ENCODE assay signal across 9 cellular contexts in the genomic region with DNA sequence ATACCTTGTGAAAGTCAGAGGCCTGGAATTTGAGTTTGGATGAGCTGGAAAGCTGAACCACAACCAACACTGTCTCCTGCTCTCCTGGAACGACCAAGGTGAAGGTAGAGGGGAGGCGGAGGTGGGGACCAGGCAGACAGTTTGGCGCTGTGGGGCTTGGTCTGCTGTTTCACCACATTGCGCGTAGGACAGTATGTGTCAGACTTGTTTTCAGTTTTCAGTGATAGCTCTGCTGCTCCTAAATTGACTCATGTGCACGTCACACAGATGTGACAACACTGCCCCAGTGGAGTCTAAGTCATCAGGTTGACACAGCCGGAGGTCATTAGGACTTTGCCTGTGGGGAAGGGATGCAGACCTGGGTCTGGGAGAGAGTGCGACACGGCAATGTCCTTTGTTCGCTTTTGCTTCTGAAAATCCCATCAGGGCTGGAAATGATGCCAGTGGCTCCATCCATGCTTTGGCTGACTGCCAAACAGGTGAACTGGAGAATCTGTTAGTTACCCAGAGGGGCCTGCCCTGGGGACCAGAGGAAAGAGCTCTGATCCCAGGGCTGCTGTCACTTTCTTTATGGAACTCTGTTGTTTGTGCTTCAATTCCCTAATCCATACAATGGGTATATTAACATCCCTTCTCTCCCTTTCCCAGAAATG.
DNase-seq lines count a peak whose midpoint lies in the region; ATAC-seq, FAIRE-seq and TF ChIP-seq lines count a peak whose summit lies in the region.
"Had no signal": no experiment of that assay in that cellular context is flagged by ENCODE, and none has a peak within 500 bp of the region (broad histone marks: within the 10 kb centered on the region; RNA-seq: fewer than 3 reads in every experiment).

No MANE protein-coding gene starts in this region.

- 90% methylated on average over 10 of the region's 10 CpGs; no CpG with 5 or more reads in 1 of the 2 experiments for WGBS in H1 (ENCODE audit: extremely low coverage in 1 of 2, insufficient coverage in 1 of 2, insufficient read length in 1 of 2, insufficient replicate concordance in 2 of 2, low coverage in 1 of 2, low lambda C conversion rate in 2 of 2, missing lambda C conversion rate in 1 of 2), 2 experiments

- no peak overlapping the region for H2BK5ac ChIP-seq in H1 (ENCODE audit: low read depth, low read length)

- H3K4me2 ChIP-seq in H1 (ENCODE audit: insufficient read depth in 1 of 2, low read depth in 2 of 2, low read length in 2 of 2), result no peak overlapping the region

- H4K8ac ChIP-seq in H1 (ENCODE audit: extremely low read depth, insufficient read depth, low read length), result no peak overlapping the region

- H3K27ac ChIP-seq in H1 (ENCODE audit: low read depth, low read length), result no peak overlapping the region
- H3K27ac ChIP-seq: thoracic aorta had no signal

- no peak overlapping the region for H2AFZ ChIP-seq in H1 (ENCODE audit: low read length)

- H3K23me2 ChIP-seq in H1 (ENCODE audit: low read depth, low read length), result no peaks in the 10 kb centered on the region

- H2BK12ac ChIP-seq in H1 (ENCODE audit: low read depth, low read length), result 0 out of 2 replicates have a peak overlapping the region, but pooled peaks have one; percentile 39

- H3K4me3 ChIP-seq in H1 (ENCODE audit: extremely low read depth in 1 of 4, insufficient read depth in 2 of 4, low read depth in 3 of 4, low read length in 4 of 4), result no peak overlapping the region
- H3K4me3 ChIP-seq: thoracic aorta had no signal

- CTCF ChIA-PET in H1 (lab: Charles Lee; ENCODE audit: partially characterized antibody), result interaction anchor here (0.8 to 5.7 kb wide), 5 partner anchors 12 to 1033 kb away, joined by 3 to 39 read pairs (median 5); no protein-coding TSS in a partner anchor

- H2AK5ac ChIP-seq in H1 (ENCODE audit: low read depth, low read length), result 0 out of 2 replicates have a peak overlapping the region, but pooled peaks have one; percentile 0

- ATAC-seq in HG02798 (IDR thresholded peaks at IDR 0.05; ENCODE audit: poor library complexity, unreplicated experiment) (peak; percentile 84), T-helper 17 cell (peak; percentile 40), GM19467 (IDR thresholded peaks at IDR 0.05; ENCODE audit: unreplicated experiment) (no peak), GM18907 (IDR thresholded peaks at IDR 0.05; ENCODE audit: unreplicated experiment) (no peak), HG03196 (IDR thresholded peaks at IDR 0.05; ENCODE audit: unreplicated experiment) (no peak)

- H3K23ac ChIP-seq in H1 (ENCODE audit: insufficient read length), result no peak overlapping the region

- H3K27me3 Mint-ChIP-seq in T-helper 17 cell, result peaks cover 13% of the 10 kb centered on the region

- H2BK120ac ChIP-seq in H1 (replicated peaks; ENCODE audit: low read depth, low read length), result no peak overlapping the region

- no peak for TF ChIP-seq RAD21 in H1 (IDR thresholded peaks at IDR 0.05 in 1 of 2, conservative IDR thresholded peaks at IDR 0.05 in 1 of 2; ENCODE audit: low read depth in 2 of 2, low read length in 2 of 2)

- no peaks in the 10 kb centered on the region for H3K79me2 ChIP-seq in H1 (ENCODE audit: control insufficient read depth in 1 of 2, insufficient read depth in 2 of 2, low read length in 2 of 2)

- H3K27me3 ChIP-seq in H1 (replicated peaks in 1 of 4; ENCODE audit: control insufficient read depth in 3 of 4, extremely low read depth in 1 of 4, insufficient read depth in 3 of 4, low read length in 3 of 4), result no peaks in the 10 kb centered on the region

- no peak overlapping the region for H3K56ac ChIP-seq in H1 (replicated peaks; ENCODE audit: insufficient read length, low read depth, low read length)

- peak; percentile 31 for DNase-seq in AG20443 (ENCODE audit: low spot score)
- DNase-seq in T-helper 17 cell, result no peak
- no peak for DNase-seq in H1 (ENCODE audit: low read depth in 1 of 2, low spot score in 2 of 2)
- no peak for DNase-seq in EL

- H3K4me1 Mint-ChIP-seq in T-helper 17 cell, result peaks cover 2% of the 10 kb centered on the region

- no peak for TF ChIP-seq POLR2A in H1 (IDR thresholded peaks at IDR 0.05; ENCODE audit: control extremely low read depth in 1 of 2, low read depth in 2 of 2, low read length in 2 of 2)

- H3K4me1 ChIP-seq in H1 (replicated peaks in 1 of 4; ENCODE audit: control insufficient read depth in 3 of 4, insufficient read depth in 4 of 4, low read length in 3 of 4), result no peaks in the 10 kb centered on the region

- H3K4ac ChIP-seq in H1 (replicated peaks; ENCODE audit: insufficient read length, low read depth, low read length), result no peak overlapping the region

- no peak overlapping the region for H4K5ac ChIP-seq in H1 (ENCODE audit: insufficient read length, low read depth, low read length)

- H3K27ac Mint-ChIP-seq in T-helper 17 cell, result no peak overlapping the region

- H3K9ac ChIP-seq in H1 (replicated peaks in 1 of 4; ENCODE audit: extremely low read depth in 1 of 4, low read depth in 3 of 4, low read length in 3 of 4), result no peak overlapping the region

- no peak for TF ChIP-seq CTCF in H1 (IDR thresholded peaks at IDR 0.05; ENCODE audit: control extremely low read depth in 1 of 3, insufficient read depth in 1 of 3, low read depth in 1 of 3, low read length in 3 of 3)

- no peak overlapping the region for H3K4me3 Mint-ChIP-seq in T-helper 17 cell

- no peak overlapping the region for H3K14ac ChIP-seq in H1 (ENCODE audit: insufficient read length)

- H2BK20ac ChIP-seq in H1 (ENCODE audit: low read length), result no peak overlapping the region

- POLR2A ChIA-PET in H1 (lab: Charles Lee; ENCODE audit: partially characterized antibody), result no interaction called here

- H3K9me3 ChIP-seq in T-helper 17 cell (ENCODE audit: control insufficient read depth, low read length, poor library complexity, severe bottlenecking) (no peaks in the 10 kb centered on the region), H1 (ENCODE audit: insufficient read depth in 2 of 2, low read depth in 1 of 2, low read length in 1 of 2) (no peaks in the 10 kb centered on the region)
- H3K9me3 ChIP-seq: thoracic aorta had no signal

- no peak overlapping the region for H2BK15ac ChIP-seq in H1 (ENCODE audit: low read length)

- H3K18ac ChIP-seq in H1 (ENCODE audit: extremely low read depth, low read length), result no peak overlapping the region

- no peak overlapping the region for H4K91ac ChIP-seq in H1 (replicated peaks; ENCODE audit: insufficient read length, low read length)

- no peaks in the 10 kb centered on the region for H4K20me1 ChIP-seq in H1 (replicated peaks in 1 of 2; ENCODE audit: control insufficient read depth in 1 of 2, insufficient read depth in 2 of 2, low read length in 2 of 2)

- H3K36me3 Mint-ChIP-seq in T-helper 17 cell (ENCODE audit: low read depth), result peaks cover 3% of the 10 kb centered on the region

- TF ChIP-seq EP300 in H1 (IDR thresholded peaks at IDR 0.05; ENCODE audit: borderline replicate concordance in 1 of 2, low read depth in 2 of 2, low read length in 2 of 2), result no peak

- no peak for FAIRE-seq in H1 (lab: Jason Lieb, UNC)

- H3K79me1 ChIP-seq in H1 (ENCODE audit: low read depth, low read length), result no peaks in the 10 kb centered on the region

- no peaks in the 10 kb centered on the region for H3K36me3 ChIP-seq in H1 (ENCODE audit: control insufficient read depth in 2 of 4, insufficient read depth in 4 of 4, low read length in 3 of 4)
- H3K36me3 ChIP-seq: thoracic aorta had no signal

TF ChIP-seq in H1, 55 proteins besides CTCF, POLR2A, EP300 and RAD21:
- TF ChIP-seq, protein P1, sequence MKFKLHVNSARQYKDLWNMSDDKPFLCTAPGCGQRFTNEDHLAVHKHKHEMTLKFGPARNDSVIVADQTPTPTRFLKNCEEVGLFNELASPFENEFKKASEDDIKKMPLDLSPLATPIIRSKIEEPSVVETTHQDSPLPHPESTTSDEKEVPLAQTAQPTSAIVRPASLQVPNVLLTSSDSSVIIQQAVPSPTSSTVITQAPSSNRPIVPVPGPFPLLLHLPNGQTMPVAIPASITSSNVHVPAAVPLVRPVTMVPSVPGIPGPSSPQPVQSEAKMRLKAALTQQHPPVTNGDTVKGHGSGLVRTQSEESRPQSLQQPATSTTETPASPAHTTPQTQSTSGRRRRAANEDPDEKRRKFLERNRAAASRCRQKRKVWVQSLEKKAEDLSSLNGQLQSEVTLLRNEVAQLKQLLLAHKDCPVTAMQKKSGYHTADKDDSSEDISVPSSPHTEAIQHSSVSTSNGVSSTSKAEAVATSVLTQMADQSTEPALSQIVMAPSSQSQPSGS (IDR thresholded peaks at IDR 0.05; ENCODE audit: low read length), result no peak
- TF ChIP-seq, protein P2, sequence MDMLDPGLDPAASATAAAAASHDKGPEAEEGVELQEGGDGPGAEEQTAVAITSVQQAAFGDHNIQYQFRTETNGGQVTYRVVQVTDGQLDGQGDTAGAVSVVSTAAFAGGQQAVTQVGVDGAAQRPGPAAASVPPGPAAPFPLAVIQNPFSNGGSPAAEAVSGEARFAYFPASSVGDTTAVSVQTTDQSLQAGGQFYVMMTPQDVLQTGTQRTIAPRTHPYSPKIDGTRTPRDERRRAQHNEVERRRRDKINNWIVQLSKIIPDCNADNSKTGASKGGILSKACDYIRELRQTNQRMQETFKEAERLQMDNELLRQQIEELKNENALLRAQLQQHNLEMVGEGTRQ (IDR thresholded peaks at IDR 0.05; ENCODE audit: low read length), result no peak
- TF ChIP-seq CBX8 (IDR thresholded peaks at IDR 0.05; ENCODE audit: borderline replicate concordance, low read depth, low read length) (no peak), JUND (IDR thresholded peaks at IDR 0.05; ENCODE audit: low read length) (no peak), EGR1 (IDR thresholded peaks at IDR 0.05; ENCODE audit: borderline replicate concordance, low read depth, low read length) (no peak), BCL11A (IDR thresholded peaks at IDR 0.05; ENCODE audit: low read depth in 2 of 2, low read length in 2 of 2) (no peak), GABPA (IDR thresholded peaks at IDR 0.05; ENCODE audit: borderline replicate concordance, insufficient read depth, low read length) (no peak), HDAC2 (IDR thresholded peaks at IDR 0.05; ENCODE audit: borderline replicate concordance in 1 of 2, low read depth in 2 of 2, low read length in 2 of 2) (no peak)

Comparison
In these comparisons a context has a peak if more than half of its experiments do, and no peak if none do; other contexts are left out.
1. ATAC-seq: peak in HG02798 (single experiment) and T-helper 17 cell (single experiment); none in GM19467 (single experiment), GM18907 (single experiment) and HG03196 (single experiment).